Comparison of ENCODE assay signal across 1 cellular context in genomic region chr12:57111046-57111698, GRCh38.
A peak's percentile ranks its signal among the peaks of the same experiment; 100 is the strongest.
TF ChIP-seq lines count a peak whose summit lies in the region.

STAT6 (minus strand) TSS chr12:57111362; CDS start chr12:57108278, 3,084 bp downstream.

TF ChIP-seq in K562, 482 proteins besides CTCF, POLR2A, EP300 and RAD21 (continued from another document and continues in another):
- TF ChIP-seq DEAF1 (CRISPR knock-in tag; IDR thresholded peaks at IDR 0.05) (no peak), VEZF1 (CRISPR knock-in tag; IDR thresholded peaks at IDR 0.05) (peak; percentile 53; the same call in 1 of the 2 replicates), PTTG1 (tag; IDR thresholded peaks at IDR 0.05; ENCODE audit: low read depth) (no peak), TAF9B (IDR thresholded peaks at IDR 0.05; ENCODE audit: partially characterized antibody) (no peak), ZNF143 (CRISPR knock-in tag; IDR thresholded peaks at IDR 0.05) (0 out of 2 replicates have a peak, but pooled peaks have one; percentile 22), TAF15 (IDR thresholded peaks at IDR 0.05; ENCODE audit: low read depth, low read length) (no peak), YBX1 (IDR thresholded peaks at IDR 0.05) (no peak), SP1 (CRISPR knock-in tag; IDR thresholded peaks at IDR 0.05) (peak; percentile 17; the same call in 1 of the 2 replicates), HINFP (tag; conservative IDR thresholded peaks at IDR 0.05; ENCODE audit: low read depth) (no peak; the same call in 1 of the 2 replicates), ADNP (tag; IDR thresholded peaks at IDR 0.05) (no peak), TCF15 (CRISPR knock-in tag; IDR thresholded peaks at IDR 0.05) (no peak), CHD1 (IDR thresholded peaks at IDR 0.05; ENCODE audit: low read length) (no peak), CREB1 (IDR thresholded peaks at IDR 0.05) (0 out of 2 replicates have a peak, but pooled peaks have one; percentile 3), CREB1 (CRISPR knock-in tag; IDR thresholded peaks at IDR 0.05) (no peak), ZNF174 (CRISPR knock-in tag; IDR thresholded peaks at IDR 0.05) (no peak), HNRNPK (IDR thresholded peaks at IDR 0.05; ENCODE audit: low read depth, low read length, poor library complexity, severe bottlenecking) (no peak), ZBTB34 (CRISPR knock-in tag; IDR thresholded peaks at IDR 0.05) (no peak), ZNF740 (CRISPR knock-in tag; IDR thresholded peaks at IDR 0.05) (no peak), ZNF740 (tag; IDR thresholded peaks at IDR 0.05) (no peak), ZNF274 (IDR thresholded peaks at IDR 0.05; ENCODE audit: borderline replicate concordance, low read depth, low read length) (no peak), NCOR1 (IDR thresholded peaks at IDR 0.05) (peak; percentile 49; the same call in 1 of the 2 replicates), HBP1 (CRISPR knock-in tag; IDR thresholded peaks at IDR 0.05) (peak; percentile 84), SNAPC5 (CRISPR knock-in tag; IDR thresholded peaks at IDR 0.05) (no peak), CBFA2T2 (conservative IDR thresholded peaks at IDR 0.05) (no peak), NCOA2 (IDR thresholded peaks at IDR 0.05; ENCODE audit: partially characterized antibody in 2 of 2) (no peak), RB1 (IDR thresholded peaks at IDR 0.05; ENCODE audit: low read depth) (no peak), SMARCA4 (IDR thresholded peaks at IDR 0.05) (peak; percentile 77; the same call in 1 of the 2 replicates), TSC22D4 (tag; IDR thresholded peaks at IDR 0.05) (no peak), ZBTB33 (CRISPR knock-in tag; IDR thresholded peaks at IDR 0.05) (no peak), ELK3 (CRISPR knock-in tag; IDR thresholded peaks at IDR 0.05) (no peak), E2F4 (CRISPR knock-in tag; IDR thresholded peaks at IDR 0.05; ENCODE audit: low read depth) (no peak), ZNF449 (CRISPR knock-in tag; IDR thresholded peaks at IDR 0.05) (no peak), ARID2 (IDR thresholded peaks at IDR 0.05) (peak; percentile 43; the same call in 1 of the 2 replicates), SREBF1 (IDR thresholded peaks at IDR 0.05; ENCODE audit: borderline replicate concordance, low read depth, low read length) (no peak), BRF1 (IDR thresholded peaks at IDR 0.05; ENCODE audit: borderline replicate concordance, extremely low read depth, insufficient read length) (no peak), TEAD2 (tag; IDR thresholded peaks at IDR 0.05) (no peak), TCF7 (IDR thresholded peaks at IDR 0.05; ENCODE audit: borderline replicate concordance) (no peak), TAF1 (IDR thresholded peaks at IDR 0.05; ENCODE audit: control insufficient read depth, extremely low read depth, insufficient read depth, low read length, severe bottlenecking) (peak; percentile 59), RBM14 (IDR thresholded peaks at IDR 0.05; ENCODE audit: borderline replicate concordance, insufficient read depth, low read depth, low read length) (no peak), NRF1 (conservative IDR thresholded peaks at IDR 0.05 in 1 of 2, IDR thresholded peaks at IDR 0.05 in 1 of 2) (no peak; a peak in 1 of 4 replicates), ESRRB (CRISPR knock-in tag; IDR thresholded peaks at IDR 0.05; ENCODE audit: borderline replicate concordance) (no peak), HMGN3 (IDR thresholded peaks at IDR 0.05; ENCODE audit: borderline replicate concordance, extremely low read depth, insufficient read length, low read depth, low read length) (no peak), DNMT1 (IDR thresholded peaks at IDR 0.05) (no peak), PHTF2 (CRISPR knock-in tag; IDR thresholded peaks at IDR 0.05) (no peak), CBX2 (IDR thresholded peaks at IDR 0.05; ENCODE audit: insufficient read depth, low read length, poor library complexity, severe bottlenecking) (no peak), HDAC6 (IDR thresholded peaks at IDR 0.05; ENCODE audit: low read depth, low read length) (no peak), ZFP91 (CRISPR knock-in tag; IDR thresholded peaks at IDR 0.05) (no peak), ZBTB9 (CRISPR knock-in tag; IDR thresholded peaks at IDR 0.05) (no peak; the same call in 1 of the 2 replicates), ZNF184 (CRISPR knock-in tag; IDR thresholded peaks at IDR 0.05) (no peak)
